10 cellular contexts compared by ENCODE assay signal in genomic region chr18:3179430-3180089, GRCh38. TPM values are rescaled to one million over a fixed set of nuclear protein-coding genes. Genes with fewer than 3 reads are reported as not detected.
DNase-seq lines count a peak whose midpoint lies in the region; ATAC-seq lines count a peak whose summit lies in the region.
"Had no signal": no experiment of that assay in that cellular context is flagged by ENCODE, and none has a peak within 500 bp of the region (broad histone marks: within the 10 kb centered on the region; RNA-seq: fewer than 3 reads in every experiment).

No MANE protein-coding gene starts in this region.

- no peak overlapping the region for H2AK5ac ChIP-seq in mesendoderm (ENCODE audit: low read length)

- H3K27me3 Mint-ChIP-seq in natural killer cell treated with Interleukin-12 subunit alpha and Interleukin-12 subunit beta and Interleukin-15 and Interleukin-18, amount 100 ng/mL, for 72 hours, result no peaks in the 10 kb centered on the region

- no peak overlapping the region for H3K4me3 Mint-ChIP-seq in natural killer cell treated with Interleukin-12 subunit alpha and Interleukin-12 subunit beta and Interleukin-15 and Interleukin-18, amount 100 ng/mL, for 72 hours
- H3K4me3 Mint-ChIP-seq: brain had no signal

- no peak overlapping the region for H3K27ac ChIP-seq in mesendoderm (ENCODE audit: low read depth, low read length)
- H3K27ac ChIP-seq: SK-N-MC had no signal

- H3K18ac ChIP-seq in mesendoderm (ENCODE audit: low read length), result no peak overlapping the region

- no peak overlapping the region for H4K5ac ChIP-seq in mesendoderm (ENCODE audit: low read length)

- H3K79me2 ChIP-seq in mesendoderm (ENCODE audit: control insufficient read depth, insufficient read depth, low read length), result no peaks in the 10 kb centered on the region

- H2BK120ac ChIP-seq in mesendoderm (ENCODE audit: low read depth, low read length), result no peak overlapping the region

- peaks cover 8 to 11% of the 10 kb centered on the region in 2 donors for H3K4me1 Mint-ChIP-seq in natural killer cell treated with Interleukin-12 subunit alpha and Interleukin-12 subunit beta and Interleukin-15 and Interleukin-18, amount 100 ng/mL, for 72 hours (ENCODE audit: low read depth in 2 of 2)

- peaks cover 3% of the 10 kb centered on the region for H3K4me1 ChIP-seq in mesendoderm (ENCODE audit: control insufficient read depth, low read depth, low read length)

- no peaks in the 10 kb centered on the region for H3K9me3 Mint-ChIP-seq in natural killer cell treated with Interleukin-12 subunit alpha and Interleukin-12 subunit beta and Interleukin-15 and Interleukin-18, amount 100 ng/mL, for 72 hours
- H3K9me3 Mint-ChIP-seq: brain had no signal

- no peaks in the 10 kb centered on the region for H3K36me3 ChIP-seq in mesendoderm (ENCODE audit: control insufficient read depth, insufficient read depth, low read length)

- no CpG with 5 or more reads among the region's 10 CpGs for WGBS in mesendoderm (ENCODE audit: extremely low coverage, insufficient coverage, low lambda C conversion rate)

- H3K79me1 ChIP-seq in mesendoderm (ENCODE audit: low read length), result no peaks in the 10 kb centered on the region

- no peak overlapping the region for H3K9ac ChIP-seq in mesendoderm (ENCODE audit: low read length)

- no peaks in the 10 kb centered on the region for H3K27me3 ChIP-seq in mesendoderm (ENCODE audit: insufficient read depth, low read length, poor library complexity)

- no peak overlapping the region for H3K4me3 ChIP-seq in mesendoderm (ENCODE audit: low read length)
- H3K4me3 ChIP-seq: SK-N-MC had no signal

- H4K8ac ChIP-seq in mesendoderm (ENCODE audit: low read depth, low read length), result no peak overlapping the region

- ATAC-seq in GM18873 (IDR thresholded peaks at IDR 0.05; ENCODE audit: low FRiP score, unreplicated experiment) (peak; percentile 52), HG02623 (IDR thresholded peaks at IDR 0.05; ENCODE audit: unreplicated experiment) (peak; percentile 45)
- no peak for ATAC-seq in natural killer cell treated with Interleukin-12 subunit alpha and Interleukin-12 subunit beta and Interleukin-15 and Interleukin-18, amount 100 ng/mL, for 72 hours

- no peak overlapping the region for H2BK5ac ChIP-seq in mesendoderm (ENCODE audit: low read length)

- no peak overlapping the region for H3K4ac ChIP-seq in mesendoderm (ENCODE audit: low read depth, low read length)

- DNase-seq in NCI-H146 treated with DMSO at 0.1 percent for 48 hours (lab: John Stamatoyannopoulos, UW; ENCODE audit: unreplicated experiment) (peak; percentile 33), mesendoderm (peak; percentile 66), NCI-H2029 (lab: John Stamatoyannopoulos, UW) (no peak), superior temporal gyrus (ENCODE audit: extremely low spot score) (no peak), NCI-H2029 treated with DMSO at 0.1 percent for 48 hours (lab: John Stamatoyannopoulos, UW) (no peak)
- no peak for DNase-seq in natural killer cell treated with Interleukin-12 subunit alpha and Interleukin-12 subunit beta and Interleukin-15 and Interleukin-18, amount 100 ng/mL, for 72 hours (ENCODE audit: low spot score)

- no peak overlapping the region for H3K27ac Mint-ChIP-seq in natural killer cell treated with Interleukin-12 subunit alpha and Interleukin-12 subunit beta and Interleukin-15 and Interleukin-18, amount 100 ng/mL, for 72 hours

- H3K56ac ChIP-seq in mesendoderm (ENCODE audit: low read length), result no peak overlapping the region

- no peaks in the 10 kb centered on the region for H3K36me3 Mint-ChIP-seq in natural killer cell treated with Interleukin-12 subunit alpha and Interleukin-12 subunit beta and Interleukin-15 and Interleukin-18, amount 100 ng/mL, for 72 hours
- H3K36me3 Mint-ChIP-seq: brain had no signal

- no peak overlapping the region for H3K4me2 ChIP-seq in mesendoderm (ENCODE audit: low read length)

- H2BK15ac ChIP-seq in mesendoderm (replicated peaks; ENCODE audit: low read depth), result no peak overlapping the region

- H3K23ac ChIP-seq in mesendoderm (ENCODE audit: low read length), result no peak overlapping the region

RNA-seq across cellular contexts. Expression of gene MYOM1, which starts 40.2 kb away (rescaled TPM):
- polyA plus RNA-seq in mesendoderm (2013, experiment 1 of 2), result 0.29 TPM
- 0.20 TPM for polyA plus RNA-seq in mesendoderm (2013, experiment 2 of 2)
- total RNA-seq in natural killer cell treated with Interleukin-12 subunit alpha and Interleukin-12 subunit beta and Interleukin-15 and Interleukin-18, amount 100 ng/mL, for 72 hours, result under 1 TPM; 0.88 to 0.98 TPM

Comparison
In these comparisons a context has a peak if more than half of its experiments do, and no peak if none do; other contexts are left out.
1. ATAC-seq: peak in GM18873 (single experiment) and HG02623 (single experiment); none in natural killer cell treated with Interleukin-12 subunit alpha and Interleukin-12 subunit beta and Interleukin-15 and Interleukin-18, amount 100 ng/mL, for 72 hours (0 of 2).
2. DNase-seq: peak in NCI-H146 treated with DMSO at 0.1 percent for 48 hours (single experiment) and mesendoderm (single experiment); none in NCI-H2029 (single experiment), superior temporal gyrus (single experiment), NCI-H2029 treated with DMSO at 0.1 percent for 48 hours (single experiment) and natural killer cell treated with Interleukin-12 subunit alpha and Interleukin-12 subunit beta and Interleukin-15 and Interleukin-18, amount 100 ng/mL, for 72 hours (single experiment).